In genomic region chr2:205925373-205926337, GRCh38 we compare ENCODE assay signal across 8 cellular contexts.
A peak's percentile ranks its signal among the peaks of the same experiment; 100 is the strongest.
DNase-seq lines count a peak whose midpoint lies in the region; ATAC-seq and TF ChIP-seq lines count a peak whose summit lies in the region.

No MANE protein-coding gene starts in this region.

- peak overlapping the region; percentile 44 for H3K4me3 ChIP-seq in left ventricle myocardium inferior
- H3K4me3 ChIP-seq in psoas muscle: peak overlapping the region; percentile 51
- H3K4me3 ChIP-seq in aorta (ENCODE audit: low read length in 2 of 2): no peak overlapping the region

- no peaks in the 10 kb centered on the region for H3K9me3 Mint-ChIP-seq in activated naive CD8-positive, alpha-beta T cell treated with anti-CD3 and anti-CD28 coated beads, Interleukin-2, amount 10 ng/mL, durations not matched to agents 7 days and 5 days

- peak; percentile 93 for TF ChIP-seq CTCF in left ventricle myocardium inferior (IDR thresholded peaks at IDR 0.05; ENCODE audit: borderline replicate concordance)
- TF ChIP-seq CTCF in psoas muscle (IDR thresholded peaks at IDR 0.05): peak; percentile 88

- 14 to 15% (median 14%) methylated on average over 33 of the region's 33 CpGs for WGBS in psoas muscle, 3 donors
- WGBS in aorta, 2 donors: 14% methylated on average over 33 of the region's 33 CpGs

- POLR2A ChIA-PET in activated naive CD8-positive, alpha-beta T cell treated with anti-CD3 and anti-CD28 coated beads, Interleukin-2, amount 10 ng/mL, durations not matched to agents 7 days and 5 days (lab: Charles Lee): no interaction called here

- H3K36me3 ChIP-seq in left ventricle myocardium inferior: no peaks in the 10 kb centered on the region
- H3K36me3 ChIP-seq in psoas muscle (ENCODE audit: insufficient read depth in 1 of 2, low read depth in 1 of 2): no peaks in the 10 kb centered on the region
- H3K36me3 ChIP-seq in aorta (ENCODE audit: control insufficient read depth in 1 of 2, insufficient read depth in 2 of 2, low read length in 1 of 2): no peaks in the 10 kb centered on the region

- H3K27me3 Mint-ChIP-seq in activated naive CD8-positive, alpha-beta T cell treated with anti-CD3 and anti-CD28 coated beads, Interleukin-2, amount 10 ng/mL, durations not matched to agents 7 days and 5 days: peaks cover 47% of the 10 kb centered on the region

- H3K36me3 Mint-ChIP-seq in activated naive CD8-positive, alpha-beta T cell treated with anti-CD3 and anti-CD28 coated beads, Interleukin-2, amount 10 ng/mL, durations not matched to agents 7 days and 5 days: no peaks in the 10 kb centered on the region

- H3K9me3 ChIP-seq in left ventricle myocardium inferior (replicated peaks) (no peaks in the 10 kb centered on the region), psoas muscle (no peaks in the 10 kb centered on the region), aorta (ENCODE audit: control insufficient read depth, low read length) (no peaks in the 10 kb centered on the region)

- H3K27ac ChIP-seq in left ventricle myocardium inferior (replicated peaks): no peak overlapping the region
- no peak overlapping the region for H3K27ac ChIP-seq in psoas muscle
- no peak overlapping the region for H3K27ac ChIP-seq in aorta (ENCODE audit: low read depth in 1 of 2, low read length in 2 of 2)

- no peak overlapping the region for H3K27ac Mint-ChIP-seq in activated naive CD8-positive, alpha-beta T cell treated with anti-CD3 and anti-CD28 coated beads, Interleukin-2, amount 10 ng/mL, durations not matched to agents 7 days and 5 days

- peaks cover 65% of the 10 kb centered on the region for H3K27me3 ChIP-seq in left ventricle myocardium inferior (ENCODE audit: low read depth)
- peaks cover 0 to 31% (median 0%) of the 10 kb centered on the region in 3 donors for H3K27me3 ChIP-seq in psoas muscle (ENCODE audit: insufficient read depth in 3 of 3, low read length in 2 of 3)
- no peaks in the 10 kb centered on the region for H3K27me3 ChIP-seq in aorta (ENCODE audit: control insufficient read depth in 1 of 2, insufficient read depth in 2 of 2, low read length in 1 of 2)

- intact Hi-C loops in left ventricle myocardium inferior (cut with micrococcal nuclease) (no loop called here), psoas muscle (cut with DNase I) (loop anchor here (5.0 to 10.0 kb wide), 3 partner anchors 153 to 1601 kb away; no protein-coding TSS in a partner anchor), aorta (cut with DNase I) (loop anchor here (2.0 to 10.0 kb wide), 3 partner anchors 149 to 1601 kb away; no protein-coding TSS in a partner anchor)

- H3K4me1 Mint-ChIP-seq in activated naive CD8-positive, alpha-beta T cell treated with anti-CD3 and anti-CD28 coated beads, Interleukin-2, amount 10 ng/mL, durations not matched to agents 7 days and 5 days: peaks cover 3% of the 10 kb centered on the region

- ATAC-seq in GM21737 (IDR thresholded peaks at IDR 0.05; ENCODE audit: unreplicated experiment): peak; percentile 75
- ATAC-seq in activated naive CD8-positive, alpha-beta T cell treated with anti-CD3 and anti-CD28 coated beads, Interleukin-2, amount 10 ng/mL, durations not matched to agents 7 days and 5 days (ENCODE audit: low read depth): peak; percentile 85
- peak; percentile 70 to 88 (median 82) for ATAC-seq in psoas muscle
- peak; percentile 89 for ATAC-seq in aorta (ENCODE audit: low FRiP score)

- peaks cover 17% of the 10 kb centered on the region for H3K4me1 ChIP-seq in left ventricle myocardium inferior
- peaks cover 4% of the 10 kb centered on the region for H3K4me1 ChIP-seq in psoas muscle
- no peaks in the 10 kb centered on the region for H3K4me1 ChIP-seq in aorta (ENCODE audit: control insufficient read depth in 1 of 2, insufficient read depth in 2 of 2, low read length in 2 of 2)

- peak overlapping the region; percentile 6 for H3K4me3 Mint-ChIP-seq in activated naive CD8-positive, alpha-beta T cell treated with anti-CD3 and anti-CD28 coated beads, Interleukin-2, amount 10 ng/mL, durations not matched to agents 7 days and 5 days

- DNase-seq in EL (peak; percentile 67), KG1 (lab: John Stamatoyannopoulos, UW) (peak; percentile 51), SKM-1 treated with dmso at 0.1 percent for 144 hours (lab: John Stamatoyannopoulos, UW; ENCODE audit: unreplicated experiment) (peak; percentile 64), left ventricle myocardium inferior (peak; percentile 78), psoas muscle (peak; percentile 75 to 86), aorta (peak; percentile 81 to 95)
- peak; percentile 81 for DNase-seq in activated naive CD8-positive, alpha-beta T cell treated with anti-CD3 and anti-CD28 coated beads, Interleukin-2, amount 10 ng/mL, durations not matched to agents 7 days and 5 days

Comparison
In these comparisons a context has a peak if more than half of its experiments do, and no peak if none do; other contexts are left out.
1. H3K4me3 ChIP-seq: peak in left ventricle myocardium inferior (single experiment) and psoas muscle (single experiment); none in aorta (0 of 2).
2. Peak in every context shown above with its lines, with median percentiles within 50 percentile points of each other: DNase-seq and ATAC-seq.